Comparison of ENCODE assay signal across 34 cellular contexts in genomic region chr10:15426115-15426514, GRCh38.
"Had no signal": no experiment of that assay in that cellular context is flagged by ENCODE, and none has a peak within 500 bp of the region (broad histone marks: within the 10 kb centered on the region; RNA-seq: fewer than 3 reads in every experiment).

No MANE protein-coding gene starts in this region.

- H3K27ac ChIP-seq: adrenal gland, ascending aorta, breast epithelium, cardiac muscle cell, colonic mucosa, epithelial cell of prostate, esophagus squamous epithelium, gastroesophageal sphincter had no signal

- H3K27me3 ChIP-seq: adrenal gland, ascending aorta, breast epithelium, cardiac muscle cell, colonic mucosa, esophagus squamous epithelium, gastroesophageal sphincter had no signal

- H3K4me1 Mint-ChIP-seq: activated CD4-positive, alpha-beta T cell treated with anti-CD3 and anti-CD28 coated beads for 36 hours; activated CD4-positive, alpha-beta T cell treated with anti-CD3 and anti-CD28 coated beads, Interleukin-2, amount 10 ng/mL, durations not matched to agents 24 days and 14 days; activated CD8-positive, alpha-beta memory T cell treated with anti-CD3 and anti-CD28 coated beads, Interleukin-2, amount 10 ng/mL, durations not matched to agents 7 days and 5 days; activated naive CD4-positive, alpha-beta T cell treated with anti-CD3 and anti-CD28 coated beads, Interleukin-2, amount 50 U/mL, for 24 hours; activated naive CD8-positive, alpha-beta T cell treated with anti-CD3 and anti-CD28 coated beads for 36 hours; activated naive CD8-positive, alpha-beta T cell treated with anti-CD3 and anti-CD28 coated beads, Interleukin-2, amount 50 U/mL, for 24 hours; brain; T-helper 17 cell had no signal

- H3K9me3 Mint-ChIP-seq: activated CD4-positive, alpha-beta memory T cell treated with anti-CD3 and anti-CD28 coated beads for 36 hours; activated CD4-positive, alpha-beta T cell treated with anti-CD3 and anti-CD28 coated beads, Interleukin-2, amount 10 ng/mL, durations not matched to agents 24 days and 14 days; activated naive CD4-positive, alpha-beta T cell treated with anti-CD3 and anti-CD28 coated beads for 36 hours; activated naive CD8-positive, alpha-beta T cell treated with anti-CD3 and anti-CD28 coated beads for 36 hours; activated naive CD8-positive, alpha-beta T cell treated with anti-CD3 and anti-CD28 coated beads, Interleukin-2, amount 50 U/mL, for 24 hours; activated T-helper 1 cell treated with anti-CD3 and anti-CD28 coated beads, Interleukin-12 subunit alpha, Interleukin-12 subunit beta, Interleukin-2, Interleukin-4 antibody, amounts not matched to agents 30 ng/mL and 10 ng/mL and 1 ng/mL, durations not matched to agents 14 hours and 24 hours and 36 hours; activated T-helper 2 cell treated with anti-CD3 and anti-CD28 coated beads, Interferon-gamma antibody, Interleukin-2, Interleukin-4, amounts not matched to agents 10 μg/mL and 5 μg/mL and 100 μg/mL, durations not matched to agents 14 hours and 24 hours and 36 hours; brain; T-helper 2 cell treated with Interferon-gamma antibody and Interleukin-4, amounts not matched to agents 5 μg/mL and 100 μg/mL, for 36 hours had no signal

- H3K36me3 ChIP-seq: adrenal gland, ascending aorta, breast epithelium, cardiac muscle cell, colonic mucosa, esophagus squamous epithelium, gastroesophageal sphincter had no signal

- H3K9me3 ChIP-seq: adrenal gland, ascending aorta, breast epithelium, colonic mucosa, esophagus squamous epithelium, gastroesophageal sphincter had no signal

- H3K4me3 Mint-ChIP-seq: activated CD4-positive, alpha-beta memory T cell treated with anti-CD3 and anti-CD28 coated beads for 36 hours; activated CD4-positive, alpha-beta T cell treated with anti-CD3 and anti-CD28 coated beads for 36 hours; activated CD4-positive, alpha-beta T cell treated with anti-CD3 and anti-CD28 coated beads, Interleukin-2, amount 10 ng/mL, durations not matched to agents 24 days and 14 days; activated CD8-positive, alpha-beta memory T cell treated with anti-CD3 and anti-CD28 coated beads, Interleukin-2, amount 10 ng/mL, durations not matched to agents 7 days and 5 days; activated CD8-positive, alpha-beta T cell treated with anti-CD3 and anti-CD28 coated beads, Interleukin-2, amount 10 ng/mL, durations not matched to agents 7 days and 5 days; activated naive CD4-positive, alpha-beta T cell treated with anti-CD3 and anti-CD28 coated beads for 36 hours; activated naive CD4-positive, alpha-beta T cell treated with anti-CD3 and anti-CD28 coated beads, Interleukin-2, amount 50 U/mL, for 24 hours; activated naive CD8-positive, alpha-beta T cell treated with anti-CD3 and anti-CD28 coated beads for 36 hours; activated naive CD8-positive, alpha-beta T cell treated with anti-CD3 and anti-CD28 coated beads, Interleukin-2, amount 50 U/mL, for 24 hours; activated T-helper 1 cell treated with anti-CD3 and anti-CD28 coated beads, Interleukin-12 subunit alpha, Interleukin-12 subunit beta, Interleukin-2, Interleukin-4 antibody, amounts not matched to agents 30 ng/mL and 10 ng/mL and 1 ng/mL, durations not matched to agents 14 hours and 24 hours and 36 hours; brain; T-helper 17 cell; T-helper 2 cell treated with Interferon-gamma antibody and Interleukin-4, amounts not matched to agents 5 μg/mL and 100 μg/mL, for 36 hours had no signal

- H3K4me1 ChIP-seq: adrenal gland, ascending aorta, breast epithelium, colonic mucosa, esophagus squamous epithelium, gastroesophageal sphincter had no signal

- H3K27ac Mint-ChIP-seq: activated CD4-positive, alpha-beta memory T cell treated with anti-CD3 and anti-CD28 coated beads for 36 hours; activated CD4-positive, alpha-beta T cell treated with anti-CD3 and anti-CD28 coated beads for 36 hours; activated CD4-positive, alpha-beta T cell treated with anti-CD3 and anti-CD28 coated beads, Interleukin-2, amount 10 ng/mL, durations not matched to agents 24 days and 14 days; activated CD8-positive, alpha-beta memory T cell treated with anti-CD3 and anti-CD28 coated beads, Interleukin-2, amount 10 ng/mL, durations not matched to agents 7 days and 5 days; activated CD8-positive, alpha-beta T cell treated with anti-CD3 and anti-CD28 coated beads, Interleukin-2, amount 10 ng/mL, durations not matched to agents 7 days and 5 days; activated naive CD4-positive, alpha-beta T cell treated with anti-CD3 and anti-CD28 coated beads for 36 hours; activated naive CD4-positive, alpha-beta T cell treated with anti-CD3 and anti-CD28 coated beads, Interleukin-2, amount 50 U/mL, for 24 hours; activated naive CD8-positive, alpha-beta T cell treated with anti-CD3 and anti-CD28 coated beads for 36 hours; activated naive CD8-positive, alpha-beta T cell treated with anti-CD3 and anti-CD28 coated beads, Interleukin-2, amount 50 U/mL, for 24 hours; activated T-helper 1 cell treated with anti-CD3 and anti-CD28 coated beads, Interleukin-12 subunit alpha, Interleukin-12 subunit beta, Interleukin-2, Interleukin-4 antibody, amounts not matched to agents 30 ng/mL and 10 ng/mL and 1 ng/mL, durations not matched to agents 14 hours and 24 hours and 36 hours; activated T-helper 2 cell treated with anti-CD3 and anti-CD28 coated beads, Interferon-gamma antibody, Interleukin-2, Interleukin-4, amounts not matched to agents 10 μg/mL and 5 μg/mL and 100 μg/mL, durations not matched to agents 14 hours and 24 hours and 36 hours; brain; T-helper 17 cell; T-helper 2 cell treated with Interferon-gamma antibody and Interleukin-4, amounts not matched to agents 5 μg/mL and 100 μg/mL, for 36 hours had no signal

- DNase-seq: activated CD4-positive, alpha-beta memory T cell treated with anti-CD3 and anti-CD28 coated beads for 36 hours; activated CD4-positive, alpha-beta T cell treated with anti-CD3 and anti-CD28 coated beads for 36 hours; activated CD4-positive, alpha-beta T cell treated with anti-CD3 and anti-CD28 coated beads, Interleukin-2, amount 10 ng/mL, durations not matched to agents 24 days and 14 days; activated CD4-positive, CD25-positive, alpha-beta regulatory T cell; activated CD4-positive, CD25-positive, alpha-beta regulatory T cell treated with anti-CD3 and anti-CD28 coated beads, Interleukin-2, amount 50 U/mL, for 72 hours; activated CD8-positive, alpha-beta memory T cell treated with anti-CD3 and anti-CD28 coated beads, Interleukin-2, amount 10 ng/mL, durations not matched to agents 7 days and 5 days; activated CD8-positive, alpha-beta memory T cell treated with anti-CD3 and anti-CD28 coated beads, Interleukin-2, amount 50 U/mL, for 4 hours; activated CD8-positive, alpha-beta T cell treated with anti-CD3 and anti-CD28 coated beads, Interleukin-2, amount 10 ng/mL, durations not matched to agents 7 days and 5 days; activated effector memory CD4-positive, alpha-beta T cell treated with anti-CD3 and anti-CD28 coated beads, Interleukin-2, amount 50 U/mL, for 16 hours; activated naive CD4-positive, alpha-beta T cell treated with anti-CD3 and anti-CD28 coated beads for 36 hours; activated naive CD8-positive, alpha-beta T cell treated with anti-CD3 and anti-CD28 coated beads for 36 hours; activated naive CD8-positive, alpha-beta T cell treated with anti-CD3 and anti-CD28 coated beads, Interleukin-2, amount 50 U/mL, for 24 hours; activated T-cell treated with anti-CD3 and anti-CD28 coated beads, Interleukin-2, amount 50 U/mL, for 1 hour; activated T-cell treated with anti-CD3 and anti-CD28 coated beads, Interleukin-2, amount 50 U/mL, for 48 hours; adrenal gland; amygdala; central memory CD4-positive, alpha-beta T cell; cerebellar nuclear complex; colonic mucosa; effector CD8-positive, alpha-beta T cell; esophagus squamous epithelium; foreskin melanocyte; T-helper 17 cell; T1000 had no signal

- H3K4me3 ChIP-seq: adrenal gland, ascending aorta, breast epithelium, cardiac muscle cell, colonic mucosa, esophagus squamous epithelium, gastroesophageal sphincter had no signal

- ATAC-seq: activated CD4-positive, alpha-beta T cell treated with anti-CD3 and anti-CD28 coated beads for 36 hours; activated CD8-positive, alpha-beta memory T cell treated with anti-CD3 and anti-CD28 coated beads, Interleukin-2, amount 10 ng/mL, durations not matched to agents 7 days and 5 days; activated CD8-positive, alpha-beta T cell treated with anti-CD3 and anti-CD28 coated beads, Interleukin-2, amount 10 ng/mL, durations not matched to agents 7 days and 5 days; activated naive CD8-positive, alpha-beta T cell treated with anti-CD3 and anti-CD28 coated beads, Interleukin-2, amount 50 U/mL, for 24 hours; gastroesophageal sphincter; T-helper 17 cell had no signal
